Comparison of ENCODE assay signal across 14 cellular contexts in genomic region chr9:133888779-133889491, GRCh38.
DNase-seq lines count a peak whose midpoint lies in the region; ATAC-seq and TF ChIP-seq lines count a peak whose summit lies in the region.
"Had no signal": no experiment of that assay in that cellular context is flagged by ENCODE, and none has a peak within 500 bp of the region (broad histone marks: within the 10 kb centered on the region; RNA-seq: fewer than 3 reads in every experiment).

No MANE protein-coding gene starts in this region.

- dilution Hi-C loops in IMR-90 (cut with HindIII; ENCODE audit: low sequenced_read_pairs, unreplicated experiment): no loop called here

- H3K4me3 Mint-ChIP-seq in Caco-2 (ENCODE audit: unreplicated experiment): peak overlapping the region; percentile 13
- H3K4me3 Mint-ChIP-seq in nephron: no peak overlapping the region
- H3K4me3 Mint-ChIP-seq: activated naive CD8-positive, alpha-beta T cell; stimulated activated naive CD8-positive, alpha-beta T cell treated with anti-CD3 and anti-CD28 coated beads, Interleukin-15, Interleukin-2, amounts not matched to agents 100 ng/mL and 50 ng/mL, for 24 hours had no signal

- H3K36me3 ChIP-seq in Caco-2 (ENCODE audit: control insufficient read depth, insufficient read depth, low read length) (no peaks in the 10 kb centered on the region), IMR-90 (ENCODE audit: control insufficient read depth, insufficient read depth, low read length) (no peaks in the 10 kb centered on the region), gastroesophageal sphincter (no peaks in the 10 kb centered on the region)

- H3K18ac ChIP-seq in IMR-90 (ENCODE audit: low read depth, low read length): peak overlapping the region; percentile 64; the same call in 1 of the 2 replicates

- H3K4me1 Mint-ChIP-seq in Caco-2 (ENCODE audit: low read depth, unreplicated experiment): peaks cover 43% of the 10 kb centered on the region
- peaks cover 45% of the 10 kb centered on the region for H3K4me1 Mint-ChIP-seq in nephron

- POLR2A ChIA-PET in Caco-2 (lab: Charles Lee): no interaction called here
- POLR2A ChIA-PET in IMR-90 (lab: Charles Lee; ENCODE audit: unreplicated experiment): no interaction called here

- H4K20me1 ChIP-seq in IMR-90 (ENCODE audit: insufficient read depth, low read length): peaks cover 19% of the 10 kb centered on the region

- intact Hi-C loops in Caco-2 (cut with micrococcal nuclease; ENCODE audit: unreplicated experiment) (no loop called here), IMR-90 (cut with micrococcal nuclease) (no loop called here)

- H3K56ac ChIP-seq in IMR-90 (ENCODE audit: extremely low read depth, insufficient read depth, low read length): no peak overlapping the region

- no peak overlapping the region for H2AK9ac ChIP-seq in IMR-90 (replicated peaks; ENCODE audit: low read depth, low read length, poor library complexity)

- H3K27me3 ChIP-seq in Caco-2 (replicated peaks; ENCODE audit: control insufficient read depth, insufficient read depth, low read length) (no peaks in the 10 kb centered on the region), IMR-90 (ENCODE audit: control insufficient read depth, insufficient read depth, low read length) (no peaks in the 10 kb centered on the region), gastroesophageal sphincter (no peaks in the 10 kb centered on the region)

- H3K27me3 Mint-ChIP-seq in Caco-2 (ENCODE audit: insufficient read depth, unreplicated experiment) (no peaks in the 10 kb centered on the region), nephron (ENCODE audit: low read depth) (no peaks in the 10 kb centered on the region)
- H3K27me3 Mint-ChIP-seq: activated naive CD8-positive, alpha-beta T cell; stimulated activated naive CD8-positive, alpha-beta T cell treated with anti-CD3 and anti-CD28 coated beads, Interleukin-15, Interleukin-2, amounts not matched to agents 100 ng/mL and 50 ng/mL, for 24 hours had no signal

- CTCF ChIA-PET in Caco-2 (lab: Charles Lee): no interaction called here
- CTCF ChIA-PET in IMR-90 (lab: Yijun Ruan, JAX): interaction anchor here (0.8 kb wide), 1 partner anchor 643 kb away, joined by 3 read pairs; no protein-coding TSS in a partner anchor

- BruUV-seq in Caco-2 (replicated peaks; lab: Mats Ljungman, UMichigan) (no TSS peak), IMR-90 (replicated peaks; lab: Mats Ljungman, UMichigan) (no TSS peak)

- WGBS in IMR-90 (ENCODE audit: extremely low coverage in 2 of 2, insufficient read length in 1 of 2), 2 experiments: 80% methylated on average over 6 of the region's 25 CpGs; no CpG with 5 or more reads in 1 of the 2 experiments
- 60 to 90% methylated on average over 2 to 10 of the region's 25 CpGs for WGBS in gastroesophageal sphincter (ENCODE audit: low coverage in 1 of 2), 2 donors

- TF ChIP-seq RAD21 in IMR-90 (IDR thresholded peaks at IDR 0.05; ENCODE audit: low read length): no peak

- H3K4me3 ChIP-seq in Caco-2 (ENCODE audit: low read depth, low read length) (no peak overlapping the region), IMR-90 (ENCODE audit: insufficient read depth, low read depth, low read length) (no peak overlapping the region), gastroesophageal sphincter (no peak overlapping the region)

- no peak for TF ChIP-seq CTCF in Caco-2 (IDR thresholded peaks at IDR 0.05; ENCODE audit: insufficient read depth in 1 of 2, low read depth in 1 of 2, low read length in 1 of 2, severe bottlenecking in 1 of 2, unreplicated experiment in 1 of 2)
- TF ChIP-seq CTCF in IMR-90 (conservative IDR thresholded peaks at IDR 0.05; ENCODE audit: low read depth, low read length): no peak
- no peak for TF ChIP-seq CTCF in nephron (IDR thresholded peaks at IDR 0.05; ENCODE audit: unreplicated experiment in 3 of 3)
- no peak for TF ChIP-seq CTCF in gastroesophageal sphincter (IDR thresholded peaks at IDR 0.05)
- no peak for TF ChIP-seq CTCF in omental fat pad (IDR thresholded peaks at IDR 0.05)

- no peak overlapping the region for H3K27ac ChIP-seq in IMR-90 (ENCODE audit: insufficient read depth, low read length)
- H3K27ac ChIP-seq in caudate nucleus (ENCODE audit: low read depth, low read length): peak overlapping the region; percentile 40
- H3K27ac ChIP-seq in gastroesophageal sphincter: no peak overlapping the region
- H3K27ac ChIP-seq: C4-2B had no signal

- H3K4ac ChIP-seq in IMR-90 (ENCODE audit: low read depth, low read length): peak overlapping the region; percentile 91; the same call in 1 of the 2 replicates

- peak overlapping the region; percentile 56; the same call in 1 of the 2 replicates for H4K5ac ChIP-seq in IMR-90 (ENCODE audit: low read depth, low read length)

- DNase-seq in Caco-2 (no peak), IMR-90 (no peak), caudate nucleus (lab: John Stamatoyannopoulos, UW) (peak in 29 of 61 donors; percentile 11 to 56 (median 26)), omental fat pad (ENCODE audit: low spot score) (no peak), SKM-1 (lab: John Stamatoyannopoulos, UW; ENCODE audit: unreplicated experiment) (no peak)
- DNase-seq: activated CD4-positive, CD25-positive, alpha-beta regulatory T cell treated with anti-CD3 and anti-CD28 coated beads, Interleukin-2, amount 50 U/mL, for 72 hours; KG1; NCI-H187 had no signal

- no peak overlapping the region; the same call in 1 of the 2 replicates for H2AK5ac ChIP-seq in IMR-90 (ENCODE audit: low read depth, low read length)

- peak overlapping the region; percentile 86 for H2BK5ac ChIP-seq in IMR-90 (ENCODE audit: low read depth, low read length, poor library complexity, severe bottlenecking)

- no peak for TF ChIP-seq POLR2A in IMR-90 (IDR thresholded peaks at IDR 0.05; ENCODE audit: low read depth, low read length)
- no peak for TF ChIP-seq POLR2A in gastroesophageal sphincter (IDR thresholded peaks at IDR 0.05)

- H3K27ac Mint-ChIP-seq in Caco-2 (ENCODE audit: unreplicated experiment): peak overlapping the region; percentile 89
- H3K27ac Mint-ChIP-seq in nephron: peak overlapping the region; percentile 40 to 90 (median 47)
- H3K27ac Mint-ChIP-seq: activated naive CD8-positive, alpha-beta T cell; stimulated activated naive CD8-positive, alpha-beta T cell treated with anti-CD3 and anti-CD28 coated beads, Interleukin-15, Interleukin-2, amounts not matched to agents 100 ng/mL and 50 ng/mL, for 24 hours had no signal

- H2AFZ ChIP-seq in IMR-90 (replicated peaks; ENCODE audit: low read length, poor library complexity): no peak overlapping the region

- peaks cover 15 to 76% of the 10 kb centered on the region in 2 experiments for H3K79me1 ChIP-seq in IMR-90 (ENCODE audit: low read depth in 1 of 2, low read length in 2 of 2)

- H3K4me1 ChIP-seq in Caco-2 (peaks cover 60% of the 10 kb centered on the region), IMR-90 (ENCODE audit: control insufficient read depth, insufficient read depth, low read length) (peaks cover 17% of the 10 kb centered on the region; the same call in 1 of the 2 replicates), gastroesophageal sphincter (peaks cover 0 to 5% (median 0%) of the 10 kb centered on the region in 3 donors)

- H3K9me3 Mint-ChIP-seq in Caco-2 (ENCODE audit: unreplicated experiment) (no peaks in the 10 kb centered on the region), nephron (no peaks in the 10 kb centered on the region)
- H3K9me3 Mint-ChIP-seq: stimulated activated naive CD8-positive, alpha-beta T cell treated with anti-CD3 and anti-CD28 coated beads, Interleukin-15, Interleukin-2, amounts not matched to agents 100 ng/mL and 50 ng/mL, for 24 hours had no signal

- H3K23ac ChIP-seq in IMR-90 (ENCODE audit: low read depth, low read length): no peak overlapping the region; the same call in 1 of the 2 replicates

- H3K9me3 ChIP-seq in Caco-2 (no peaks in the 10 kb centered on the region), IMR-90 (ENCODE audit: control insufficient read depth, insufficient read depth, low read length) (no peaks in the 10 kb centered on the region), gastroesophageal sphincter (no peaks in the 10 kb centered on the region)

- H3K4me2 ChIP-seq in IMR-90 (ENCODE audit: low read depth, low read length): no peak overlapping the region

- H4K91ac ChIP-seq in IMR-90 (ENCODE audit: insufficient read depth, low read depth, low read length): peak overlapping the region; percentile 79; the same call in 1 of the 2 replicates

- ATAC-seq in IMR-90 (ENCODE audit: low read depth) (no peak), gastroesophageal sphincter (no peak), GM21381 (IDR thresholded peaks at IDR 0.05; ENCODE audit: unreplicated experiment) (no peak), omental fat pad (ENCODE audit: low FRiP score) (no peak)

- in situ Hi-C loops in IMR-90 (cut with MboI; ENCODE audit: low sequenced_read_pairs): no loop called here

- peaks cover 22% of the 10 kb centered on the region for H3K9me1 ChIP-seq in IMR-90 (ENCODE audit: insufficient read depth, low read length)

- H4K8ac ChIP-seq in IMR-90 (ENCODE audit: low read depth in 2 of 2, low read length in 2 of 2): peak overlapping the region; percentile 41 to 81; a peak in 3 of 4 replicates

- peak overlapping the region; percentile 78; the same call in 1 of the 2 replicates for H3K14ac ChIP-seq in IMR-90 (replicated peaks; ENCODE audit: low read depth, low read length)

- H2BK20ac ChIP-seq in IMR-90 (ENCODE audit: low read depth, low read length): no peak overlapping the region

- H2BK120ac ChIP-seq in IMR-90 (ENCODE audit: low read depth, low read length): peak overlapping the region; percentile 76

- peaks cover 42% of the 10 kb centered on the region for H3K36me3 Mint-ChIP-seq in Caco-2 (ENCODE audit: insufficient read depth, unreplicated experiment)
- H3K36me3 Mint-ChIP-seq in nephron (ENCODE audit: low read depth): peaks cover 5% of the 10 kb centered on the region
- H3K36me3 Mint-ChIP-seq: activated naive CD8-positive, alpha-beta T cell had no signal

- no peak for TF ChIP-seq EP300 in gastroesophageal sphincter (IDR thresholded peaks at IDR 0.05)

- no peak overlapping the region for H2BK15ac ChIP-seq in IMR-90 (ENCODE audit: low read depth, low read length)

- H3K9ac ChIP-seq in IMR-90 (ENCODE audit: low read depth, low read length): no peak overlapping the region

TF ChIP-seq in IMR-90, 13 proteins besides CTCF, POLR2A, EP300 and RAD21 (continues in another document):
- TF ChIP-seq MAZ (IDR thresholded peaks at IDR 0.05; ENCODE audit: borderline replicate concordance, low read depth, low read length): no peak
- TF ChIP-seq BHLHE40 (IDR thresholded peaks at IDR 0.05; ENCODE audit: low read depth, low read length): no peak
- TF ChIP-seq MXI1 (IDR thresholded peaks at IDR 0.05; ENCODE audit: borderline replicate concordance, low read depth, low read length): no peak
- no peak for TF ChIP-seq RFX5 (IDR thresholded peaks at IDR 0.05; ENCODE audit: low read depth, low read length)
- no peak for TF ChIP-seq CEBPB (IDR thresholded peaks at IDR 0.05; ENCODE audit: low read depth, low read length)
- TF ChIP-seq NFE2L2 (IDR thresholded peaks at IDR 0.05; ENCODE audit: low read depth, low read length): no peak
